Comparison of ENCODE assay signal across 1 cellular context in the genomic region with DNA sequence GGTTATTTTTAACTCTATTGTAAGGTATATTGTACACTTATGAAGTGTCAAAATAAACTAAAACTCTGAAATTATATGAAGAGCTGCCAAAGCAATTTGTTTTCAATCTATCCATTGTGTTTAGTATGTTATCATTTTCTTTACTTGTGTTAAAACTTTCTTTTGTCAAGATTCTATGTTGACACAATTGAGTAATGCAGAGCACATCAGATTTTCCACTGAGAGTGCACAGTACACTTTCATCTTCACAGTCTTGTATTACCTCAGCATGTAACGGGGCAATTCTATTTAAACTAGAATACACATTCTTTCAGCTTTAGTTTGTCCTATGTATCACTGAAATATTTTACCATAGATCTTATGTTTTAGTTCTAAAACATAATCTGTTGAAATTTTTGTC.
A peak's percentile ranks its signal among the peaks of the same experiment; 100 is the strongest.
TF ChIP-seq lines count a peak whose summit lies in the region.

No MANE protein-coding gene starts in this region.

TF ChIP-seq in HepG2, 621 proteins besides CTCF, POLR2A, EP300 and RAD21 (continued from another document):
- TF ChIP-seq, protein P1, sequence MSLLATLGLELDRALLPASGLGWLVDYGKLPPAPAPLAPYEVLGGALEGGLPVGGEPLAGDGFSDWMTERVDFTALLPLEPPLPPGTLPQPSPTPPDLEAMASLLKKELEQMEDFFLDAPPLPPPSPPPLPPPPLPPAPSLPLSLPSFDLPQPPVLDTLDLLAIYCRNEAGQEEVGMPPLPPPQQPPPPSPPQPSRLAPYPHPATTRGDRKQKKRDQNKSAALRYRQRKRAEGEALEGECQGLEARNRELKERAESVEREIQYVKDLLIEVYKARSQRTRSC (CRISPR knock-in tag; IDR thresholded peaks at IDR 0.05; ENCODE audit: low read depth) = no peak
- TF ChIP-seq KDM6A (CRISPR knock-in tag; IDR thresholded peaks at IDR 0.05; ENCODE audit: low read depth) (0 out of 2 replicates have a peak, but pooled peaks have one; percentile 35), NFIC (IDR thresholded peaks at IDR 0.05; ENCODE audit: low read length) (peak; percentile 82; the same call in 1 of the 2 replicates), ISL2 (CRISPR knock-in tag; IDR thresholded peaks at IDR 0.05) (peak; percentile 85), ZNF24 (IDR thresholded peaks at IDR 0.05) (0 out of 2 replicates have a peak, but pooled peaks have one; percentile 24), ZBTB20 (CRISPR knock-in tag; IDR thresholded peaks at IDR 0.05; ENCODE audit: borderline replicate concordance, low read depth) (peak; percentile 70; the same call in 1 of the 2 replicates), ZNF468 (CRISPR knock-in tag; IDR thresholded peaks at IDR 0.05) (no peak), ATF1 (CRISPR knock-in tag; IDR thresholded peaks at IDR 0.05) (peak; percentile 31; the same call in 1 of the 2 replicates), NCOA1 (CRISPR knock-in tag; IDR thresholded peaks at IDR 0.05) (no peak), MEF2D (CRISPR knock-in tag; IDR thresholded peaks at IDR 0.05) (no peak), XBP1 (CRISPR knock-in tag; IDR thresholded peaks at IDR 0.05) (no peak), SOX6 (IDR thresholded peaks at IDR 0.05) (no peak), SOX6 (CRISPR knock-in tag; IDR thresholded peaks at IDR 0.05) (peak; percentile 94), ZNF180 (CRISPR knock-in tag; IDR thresholded peaks at IDR 0.05; ENCODE audit: borderline replicate concordance, low read depth) (no peak), ZNF431 (CRISPR knock-in tag; IDR thresholded peaks at IDR 0.05; ENCODE audit: borderline replicate concordance, low read depth) (no peak), ZKSCAN8 (CRISPR knock-in tag; IDR thresholded peaks at IDR 0.05; ENCODE audit: borderline replicate concordance) (0 out of 2 replicates have a peak, but pooled peaks have one; percentile 50), CREM (IDR thresholded peaks at IDR 0.05) (peak; percentile 53; the same call in 1 of the 2 replicates), CREM (CRISPR knock-in tag; IDR thresholded peaks at IDR 0.05) (no peak), ZNF747 (CRISPR knock-in tag; IDR thresholded peaks at IDR 0.05; ENCODE audit: borderline replicate concordance) (no peak)
- TF ChIP-seq, protein P2, sequence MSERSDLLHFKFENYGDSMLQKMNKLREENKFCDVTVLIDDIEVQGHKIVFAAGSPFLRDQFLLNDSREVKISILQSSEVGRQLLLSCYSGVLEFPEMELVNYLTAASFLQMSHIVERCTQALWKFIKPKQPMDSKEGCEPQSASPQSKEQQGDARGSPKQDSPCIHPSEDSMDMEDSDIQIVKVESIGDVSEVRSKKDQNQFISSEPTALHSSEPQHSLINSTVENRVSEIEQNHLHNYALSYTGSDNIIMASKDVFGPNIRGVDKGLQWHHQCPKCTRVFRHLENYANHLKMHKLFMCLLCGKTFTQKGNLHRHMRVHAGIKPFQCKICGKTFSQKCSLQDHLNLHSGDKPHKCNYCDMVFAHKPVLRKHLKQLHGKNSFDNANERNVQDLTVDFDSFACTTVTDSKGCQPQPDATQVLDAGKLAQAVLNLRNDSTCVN (CRISPR knock-in tag; IDR thresholded peaks at IDR 0.05; ENCODE audit: borderline replicate concordance) = no peak
